26 cellular contexts compared by ENCODE assay signal in genomic region chr11:9225748-9226298, GRCh38.
"Had no signal": no experiment of that assay in that cellular context is flagged by ENCODE, and none has a peak within 500 bp of the region (broad histone marks: within the 10 kb centered on the region; RNA-seq: fewer than 3 reads in every experiment).

No MANE protein-coding gene starts in this region.

- H3K27ac Mint-ChIP-seq: activated CD4-positive, alpha-beta memory T cell treated with anti-CD3 and anti-CD28 coated beads, Interleukin-2, amount 10 ng/mL, durations not matched to agents 7 days and 5 days; activated CD4-positive, alpha-beta T cell treated with anti-CD3 and anti-CD28 coated beads, Interleukin-2, amount 10 ng/mL, durations not matched to agents 7 days and 5 days; activated T-helper 17 cell treated with anti-CD3 and anti-CD28 coated beads, Interleukin-2, amount 50 U/mL, for 72 hours; dendritic cell treated with granulocyte-macrophage colony-stimulating factor and Interleukin-4, amounts not matched to agents 40 ng/mL and 50 ng/mL, for 4 days; effector memory CD8-positive, alpha-beta T cell had no signal

- DNase-seq: activated CD4-positive, alpha-beta memory T cell treated with anti-CD3 and anti-CD28 coated beads, Interleukin-2, amount 10 ng/mL, durations not matched to agents 7 days and 5 days; activated CD4-positive, alpha-beta T cell treated with anti-CD3 and anti-CD28 coated beads for 1 hour; activated CD4-positive, alpha-beta T cell treated with anti-CD3 and anti-CD28 coated beads for 4 hours; activated CD4-positive, alpha-beta T cell treated with anti-CD3 and anti-CD28 coated beads, Interleukin-2, amount 10 ng/mL, durations not matched to agents 7 days and 5 days; activated CD4-positive, alpha-beta T cell treated with anti-CD3 and anti-CD28 coated beads, Interleukin-2, amount 50 U/mL, for 4 hours; activated CD8-positive, alpha-beta memory T cell treated with anti-CD3 and anti-CD28 coated beads for 24 hours; activated effector memory CD4-positive, alpha-beta T cell treated with Interleukin-2 at 50 U/mL for 16 hours; activated gamma-delta T cell treated with Interleukin-2 at 50 U/mL for 16 hours; activated naive CD4-positive, alpha-beta T cell treated with anti-CD3 and anti-CD28 coated beads, Interleukin-2, amount 50 U/mL, for 16 hours; activated naive CD4-positive, alpha-beta T cell treated with Interleukin-2 at 50 U/mL for 16 hours; activated T-cell treated with anti-CD3 and anti-CD28 coated beads, Interleukin-2, amount 50 U/mL, for 4 hours; amniotic stem cell; anterior cingulate cortex; brain microvascular endothelial cell; effector CD4-positive, alpha-beta T cell; effector memory CD8-positive, alpha-beta T cell; esophagus squamous epithelium; foreskin melanocyte; T-helper 2 cell had no signal

- H3K27ac ChIP-seq: brain microvascular endothelial cell, coronary artery, epithelial cell of prostate, esophagus squamous epithelium, gastroesophageal sphincter had no signal

- H3K9me3 ChIP-seq: esophagus squamous epithelium, gastroesophageal sphincter had no signal

- H3K27me3 ChIP-seq: brain microvascular endothelial cell, esophagus squamous epithelium, gastroesophageal sphincter had no signal

- H3K36me3 ChIP-seq: brain microvascular endothelial cell, esophagus squamous epithelium, gastroesophageal sphincter had no signal

- H3K4me3 ChIP-seq: coronary artery, esophagus squamous epithelium, gastroesophageal sphincter had no signal

- ATAC-seq: activated T-cell treated with anti-CD3 and anti-CD28 coated beads, Interleukin-2, amount 50 U/mL, for 4 hours; activated T-helper 17 cell treated with anti-CD3 and anti-CD28 coated beads, Interleukin-2, amount 50 U/mL, for 72 hours; effector memory CD8-positive, alpha-beta T cell; gastroesophageal sphincter had no signal

- H3K4me3 Mint-ChIP-seq: activated CD4-positive, alpha-beta memory T cell treated with anti-CD3 and anti-CD28 coated beads, Interleukin-2, amount 10 ng/mL, durations not matched to agents 7 days and 5 days; activated CD4-positive, alpha-beta T cell treated with anti-CD3 and anti-CD28 coated beads, Interleukin-2, amount 10 ng/mL, durations not matched to agents 7 days and 5 days; activated naive CD8-positive, alpha-beta T cell; activated T-cell treated with anti-CD3 and anti-CD28 coated beads, Interleukin-2, amount 50 U/mL, for 4 hours; activated T-helper 17 cell treated with anti-CD3 and anti-CD28 coated beads, Interleukin-2, amount 50 U/mL, for 72 hours; central memory CD8-positive, alpha-beta T cell; dendritic cell treated with granulocyte-macrophage colony-stimulating factor and Interleukin-4, amounts not matched to agents 40 ng/mL and 50 ng/mL, for 4 days; effector memory CD8-positive, alpha-beta T cell had no signal

- H3K9me3 Mint-ChIP-seq: activated CD4-positive, alpha-beta memory T cell treated with anti-CD3 and anti-CD28 coated beads, Interleukin-2, amount 10 ng/mL, durations not matched to agents 7 days and 5 days; activated CD4-positive, alpha-beta T cell treated with anti-CD3 and anti-CD28 coated beads, Interleukin-2, amount 10 ng/mL, durations not matched to agents 7 days and 5 days; activated T-cell treated with anti-CD3 and anti-CD28 coated beads, Interleukin-2, amount 50 U/mL, for 4 hours; activated T-helper 17 cell treated with anti-CD3 and anti-CD28 coated beads, Interleukin-2, amount 50 U/mL, for 72 hours; central memory CD8-positive, alpha-beta T cell; dendritic cell treated with granulocyte-macrophage colony-stimulating factor and Interleukin-4, amounts not matched to agents 40 ng/mL and 50 ng/mL, for 4 days; effector memory CD8-positive, alpha-beta T cell had no signal

- H3K27me3 Mint-ChIP-seq: activated CD4-positive, alpha-beta memory T cell treated with anti-CD3 and anti-CD28 coated beads, Interleukin-2, amount 10 ng/mL, durations not matched to agents 7 days and 5 days; activated CD4-positive, alpha-beta T cell treated with anti-CD3 and anti-CD28 coated beads, Interleukin-2, amount 10 ng/mL, durations not matched to agents 7 days and 5 days; activated naive CD8-positive, alpha-beta T cell; activated T-helper 17 cell treated with anti-CD3 and anti-CD28 coated beads, Interleukin-2, amount 50 U/mL, for 72 hours; central memory CD8-positive, alpha-beta T cell; dendritic cell treated with granulocyte-macrophage colony-stimulating factor and Interleukin-4, amounts not matched to agents 40 ng/mL and 50 ng/mL, for 4 days; effector memory CD8-positive, alpha-beta T cell had no signal
